ENCODE assay signal across 27 cellular contexts in the genomic region with DNA sequence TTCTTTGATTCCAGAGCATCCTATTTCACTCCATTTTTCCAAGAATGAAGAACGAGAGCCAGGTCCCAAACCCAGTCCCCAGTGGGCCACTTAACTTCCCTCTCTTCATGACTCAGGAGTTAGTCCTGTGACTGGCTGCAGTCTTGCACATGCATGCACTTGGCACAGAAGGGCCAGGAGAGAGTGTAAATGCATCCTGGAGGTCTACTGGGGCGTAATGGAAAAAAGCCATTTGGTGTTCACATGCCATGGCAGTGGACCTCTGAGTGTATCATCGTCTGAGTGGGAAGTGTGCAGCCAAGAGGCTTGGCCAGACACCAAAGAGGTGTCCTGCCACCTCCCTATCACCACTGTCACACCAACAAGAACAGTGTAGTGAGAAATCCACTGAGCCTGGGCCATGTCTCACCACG. TPM values are rescaled to one million over a fixed set of nuclear protein-coding genes. Genes with fewer than 3 reads are reported as not detected.
DNase-seq lines count a peak whose midpoint lies in the region; ATAC-seq, FAIRE-seq and TF ChIP-seq lines count a peak whose summit lies in the region.
"Had no signal": no experiment of that assay in that cellular context is flagged by ENCODE, and none has a peak within 500 bp of the region (broad histone marks: within the 10 kb centered on the region; RNA-seq: fewer than 3 reads in every experiment).

No MANE protein-coding gene starts in this region.

- ATAC-seq in left lobe of liver = peak; percentile 70
- no peak for ATAC-seq in stimulated activated naive CD8-positive, alpha-beta T cell treated with anti-CD3 and anti-CD28 coated beads, Interleukin-15, amount 100 ng/mL, for 72 hours
- ATAC-seq in HG03175 (IDR thresholded peaks at IDR 0.05; ENCODE audit: unreplicated experiment) = no peak
- ATAC-seq in GM21526 (IDR thresholded peaks at IDR 0.05; ENCODE audit: low FRiP score, unreplicated experiment) = no peak
- ATAC-seq: esophagus mucosa, GM23338 had no signal

- peak overlapping the region; percentile 21 for H2BK12ac ChIP-seq in H1 (ENCODE audit: low read depth, low read length)

- H3K9ac ChIP-seq in H1 (replicated peaks in 1 of 4; ENCODE audit: extremely low read depth in 1 of 4, low read depth in 3 of 4, low read length in 3 of 4) (no peak overlapping the region), skeletal muscle tissue (ENCODE audit: low read depth in 1 of 3, low read length in 3 of 3) (peak overlapping the region in 1 of 3 donors; percentile 69)
- H3K9ac ChIP-seq: parathyroid adenoma had no signal

- 85% methylated on average over 4 of the region's 4 CpGs; no CpG with 5 or more reads in 1 of the 2 experiments for WGBS in H1 (ENCODE audit: extremely low coverage in 1 of 2, insufficient coverage in 1 of 2, insufficient read length in 1 of 2, insufficient replicate concordance in 2 of 2, low coverage in 1 of 2, low lambda C conversion rate in 2 of 2, missing lambda C conversion rate in 1 of 2), 2 experiments

- no peak for TF ChIP-seq CTCF in H1 (IDR thresholded peaks at IDR 0.05; ENCODE audit: control extremely low read depth in 1 of 3, insufficient read depth in 1 of 3, low read depth in 1 of 3, low read length in 3 of 3)

- FAIRE-seq in H1 (lab: Jason Lieb, UNC) = no peak

- no peaks in the 10 kb centered on the region for H3K79me2 ChIP-seq in H1 (ENCODE audit: control insufficient read depth in 1 of 2, insufficient read depth in 2 of 2, low read length in 2 of 2)
- H3K79me2 ChIP-seq: parathyroid adenoma had no signal

- peak overlapping the region; percentile 12 for H4K91ac ChIP-seq in H1 (replicated peaks; ENCODE audit: insufficient read length, low read length)

- TF ChIP-seq POLR2A in H1 (IDR thresholded peaks at IDR 0.05; ENCODE audit: control extremely low read depth in 1 of 2, low read depth in 2 of 2, low read length in 2 of 2) = no peak

- H3K14ac ChIP-seq in H1 (ENCODE audit: insufficient read length) = no peak overlapping the region

- H3K27me3 ChIP-seq in H1 (replicated peaks in 1 of 4; ENCODE audit: control insufficient read depth in 3 of 4, extremely low read depth in 1 of 4, insufficient read depth in 3 of 4, low read length in 3 of 4) (no peaks in the 10 kb centered on the region; a peak in 2 of 7 replicates), skeletal muscle tissue (ENCODE audit: control insufficient read depth in 3 of 3, insufficient read depth in 3 of 3, low read length in 3 of 3) (no peaks in the 10 kb centered on the region), SJCRH30 (no peaks in the 10 kb centered on the region)

- no peaks in the 10 kb centered on the region; the same call in 1 of the 2 replicates for H3K23me2 ChIP-seq in H1 (ENCODE audit: low read depth, low read length)

- no peak overlapping the region for H2AK5ac ChIP-seq in H1 (ENCODE audit: low read depth, low read length)

- 0 out of 4 replicates have a peak, but pooled peaks cover 0 to 3% of the 10 kb centered on the region in 2 experiments for H3K9me3 ChIP-seq in H1 (ENCODE audit: insufficient read depth in 2 of 2, low read depth in 1 of 2, low read length in 1 of 2)
- H3K9me3 ChIP-seq in skeletal muscle tissue (ENCODE audit: control insufficient read depth in 3 of 3, low read length in 3 of 3) = no peaks in the 10 kb centered on the region
- H3K9me3 ChIP-seq in SJCRH30 (replicated peaks) = peaks cover 7% of the 10 kb centered on the region; the same call in 1 of the 2 replicates

- H3K27me3 Mint-ChIP-seq in stimulated activated naive CD8-positive, alpha-beta T cell treated with anti-CD3 and anti-CD28 coated beads, Interleukin-15, amount 100 ng/mL, for 72 hours = no peaks in the 10 kb centered on the region
- H3K27me3 Mint-ChIP-seq: activated B cell treated with CpG ODN at 0.5 μM for 24 hours; CD8-positive, alpha-beta memory T cell had no signal

- no peak overlapping the region for H3K4me2 ChIP-seq in H1 (ENCODE audit: insufficient read depth in 1 of 2, low read depth in 2 of 2, low read length in 2 of 2)
- H3K4me2 ChIP-seq: GM23338 had no signal

- no peak overlapping the region for H3K27ac Mint-ChIP-seq in stimulated activated naive CD8-positive, alpha-beta T cell treated with anti-CD3 and anti-CD28 coated beads, Interleukin-15, amount 100 ng/mL, for 72 hours
- H3K27ac Mint-ChIP-seq: activated B cell treated with CpG ODN at 0.5 μM for 24 hours; GM23338; stimulated activated effector memory CD8-positive, alpha-beta T cell treated with anti-CD3 and anti-CD28 coated beads, Interleukin-12 subunit alpha, Interleukin-12 subunit beta, amount 100 ng/mL, for 72 hours had no signal

- no peaks in the 10 kb centered on the region for H3K79me1 ChIP-seq in H1 (ENCODE audit: low read depth, low read length)

- H4K20me1 ChIP-seq in H1 (replicated peaks in 1 of 2; ENCODE audit: control insufficient read depth in 1 of 2, insufficient read depth in 2 of 2, low read length in 2 of 2) = no peaks in the 10 kb centered on the region

- CTCF ChIA-PET in H1 (lab: Charles Lee; ENCODE audit: partially characterized antibody) = interaction anchor here (1.2 to 2.5 kb wide), 3 partner anchors 12 to 215 kb away, joined by 4 to 9 read pairs (median 5); no protein-coding TSS in a partner anchor

- H3K4me3 ChIP-seq in H1 (ENCODE audit: extremely low read depth in 1 of 4, insufficient read depth in 2 of 4, low read depth in 3 of 4, low read length in 4 of 4) (no peak overlapping the region), skeletal muscle tissue (ENCODE audit: low read length in 3 of 3) (peak overlapping the region in 2 of 3 donors; percentile 14 to 23), SJCRH30 (no peak overlapping the region)
- H3K4me3 ChIP-seq: GM23338, skin epidermis, thoracic aorta had no signal

- H2BK20ac ChIP-seq in H1 (ENCODE audit: low read length) = no peak overlapping the region

- H2BK120ac ChIP-seq in H1 (replicated peaks; ENCODE audit: low read depth, low read length) = no peak overlapping the region

- H3K4ac ChIP-seq in H1 (replicated peaks; ENCODE audit: insufficient read length, low read depth, low read length) = no peak overlapping the region

- H3K23ac ChIP-seq in H1 (ENCODE audit: insufficient read length) = no peak overlapping the region

- peaks cover 17 to 21% of the 10 kb centered on the region in 2 donors for H3K9me3 Mint-ChIP-seq in stimulated activated naive CD8-positive, alpha-beta T cell treated with anti-CD3 and anti-CD28 coated beads, Interleukin-15, amount 100 ng/mL, for 72 hours
- H3K9me3 Mint-ChIP-seq: CD8-positive, alpha-beta memory T cell; GM23338; natural killer cell had no signal

- H3K4me1 ChIP-seq in H1 (replicated peaks in 1 of 4; ENCODE audit: control insufficient read depth in 3 of 4, insufficient read depth in 4 of 4, low read length in 3 of 4) (peaks cover 0 to 1% (median 0%) of the 10 kb centered on the region in 4 experiments; a peak in 3 of 7 replicates), skeletal muscle tissue (ENCODE audit: control insufficient read depth in 3 of 3, insufficient read depth in 3 of 3, low read length in 3 of 3) (peaks cover 16 to 25% (median 17%) of the 10 kb centered on the region in 3 donors), SJCRH30 (peaks cover 4% of the 10 kb centered on the region)
- H3K4me1 ChIP-seq: parathyroid adenoma had no signal

- DNase-seq in GOT3 (lab: John Stamatoyannopoulos, UW) (peak; percentile 41), H1 (ENCODE audit: low read depth in 1 of 2, low spot score in 2 of 2) (no peak), left lobe of liver (ENCODE audit: low spot score) (no peak), SJCRH30 (no peak)
- DNase-seq in stimulated activated naive CD8-positive, alpha-beta T cell treated with anti-CD3 and anti-CD28 coated beads, Interleukin-15, amount 100 ng/mL, for 72 hours = no peak
- DNase-seq: activated B cell treated with CpG ODN at 0.5 μM for 24 hours; activated CD4-positive, alpha-beta memory T cell treated with anti-CD3 and anti-CD28 coated beads for 36 hours; activated gamma-delta T cell treated with Interleukin-2 at 50 U/mL for 16 hours; activated T-cell treated with anti-CD3 and anti-CD28 coated beads for 4 hours; DND-41; effector memory CD4-positive, alpha-beta T cell; kidney glomerular epithelial cell; natural killer cell; NCI-H1105 treated with DMSO at 0.1 percent for 48 hours; NCI-H524; stimulated activated CD4-positive, alpha-beta T cell treated with anti-CD3 and anti-CD28 coated beads, Interleukin-2, amount 100 ng/mL, for 24 hours had no signal

- H3K4me3 Mint-ChIP-seq in stimulated activated naive CD8-positive, alpha-beta T cell treated with anti-CD3 and anti-CD28 coated beads, Interleukin-15, amount 100 ng/mL, for 72 hours = no peak overlapping the region
- H3K4me3 Mint-ChIP-seq: activated B cell treated with CpG ODN at 0.5 μM for 24 hours; activated CD4-positive, alpha-beta memory T cell treated with anti-CD3 and anti-CD28 coated beads for 36 hours; brain; CD8-positive, alpha-beta memory T cell; GM23338; natural killer cell; stimulated activated effector memory CD8-positive, alpha-beta T cell treated with anti-CD3 and anti-CD28 coated beads, Interleukin-12 subunit alpha, Interleukin-12 subunit beta, amount 100 ng/mL, for 72 hours had no signal

- POLR2A ChIA-PET in H1 (lab: Charles Lee; ENCODE audit: partially characterized antibody) = no interaction called here

- TF ChIP-seq RAD21 in H1 (IDR thresholded peaks at IDR 0.05 in 1 of 2, conservative IDR thresholded peaks at IDR 0.05 in 1 of 2; ENCODE audit: low read depth in 2 of 2, low read length in 2 of 2) = no peak

- no peak overlapping the region for H2BK5ac ChIP-seq in H1 (ENCODE audit: low read depth, low read length)

- peaks cover 15% of the 10 kb centered on the region for H3K4me1 Mint-ChIP-seq in stimulated activated naive CD8-positive, alpha-beta T cell treated with anti-CD3 and anti-CD28 coated beads, Interleukin-15, amount 100 ng/mL, for 72 hours

- H4K5ac ChIP-seq in H1 (ENCODE audit: insufficient read length, low read depth, low read length) = no peak overlapping the region

- H3K56ac ChIP-seq in H1 (replicated peaks; ENCODE audit: insufficient read length, low read depth, low read length) = no peak overlapping the region

- no peak overlapping the region for H4K8ac ChIP-seq in H1 (ENCODE audit: extremely low read depth, insufficient read depth, low read length)

- H2BK15ac ChIP-seq in H1 (ENCODE audit: low read length) = no peak overlapping the region

- H2AFZ ChIP-seq in H1 (ENCODE audit: low read length) = no peak overlapping the region
- H2AFZ ChIP-seq: GM23338, parathyroid adenoma had no signal

- H3K27ac ChIP-seq in H1 (ENCODE audit: low read depth, low read length) = no peak overlapping the region
- H3K27ac ChIP-seq in skeletal muscle tissue (ENCODE audit: low read depth, low read length) = peak overlapping the region; percentile 75
- H3K27ac ChIP-seq in SJCRH30 = no peak overlapping the region
- H3K27ac ChIP-seq: parathyroid adenoma, skin epidermis, thoracic aorta had no signal

- no peak for TF ChIP-seq EP300 in H1 (IDR thresholded peaks at IDR 0.05; ENCODE audit: borderline replicate concordance in 1 of 2, low read depth in 2 of 2, low read length in 2 of 2)

- H3K36me3 ChIP-seq in H1 (ENCODE audit: control insufficient read depth in 2 of 4, insufficient read depth in 4 of 4, low read length in 3 of 4) = no peaks in the 10 kb centered on the region
- H3K36me3 ChIP-seq in skeletal muscle tissue (ENCODE audit: control insufficient read depth in 3 of 3, insufficient read depth in 3 of 3, low read length in 3 of 3) = no peaks in the 10 kb centered on the region
- H3K36me3 ChIP-seq in SJCRH30 = no peaks in the 10 kb centered on the region
- H3K36me3 ChIP-seq: thoracic aorta had no signal

- H3K18ac ChIP-seq in H1 (ENCODE audit: extremely low read depth, low read length) = no peak overlapping the region

RNA-seq across cellular contexts. Expression of gene RFTN1, which starts 15.1 kb away (rescaled TPM):
- total RNA-seq in H1 (2021; fragmentation: NEBNext Ultra II Directional; extraction: Animal tissue kit (Norgen Biotek cat#: 25700)) = 4.9 and 6.7 TPM in 2 replicates
- polyA plus RNA-seq in H1 (2011; rRNA removed) = 4.6 and 7.5 TPM in 2 replicates
- polyA plus RNA-seq in H1 (2011; cell fraction: cytosol; rRNA removed) = 5.5 TPM
- polyA plus RNA-seq in H1 (2011; cell fraction: nucleus; rRNA removed) = 6.8 TPM
- 3.2 to 4.3 TPM (median 4.0 TPM) in 4 replicates for polyA plus RNA-seq in H1 (2012, experiment 1 of 2)
- polyA plus RNA-seq in H1 (2012, experiment 2 of 2) = 2.0 TPM
- 5.8 TPM for polyA plus RNA-seq in H1 (2013, experiment 1 of 2)
- 4.9 TPM for polyA plus RNA-seq in H1 (2013, experiment 2 of 2)
- polyA minus RNA-seq in H1 (2011; rRNA and poly(A)+ RNA removed) = 4.3 and 4.7 TPM in 2 replicates
- 3.1 TPM for polyA minus RNA-seq in H1 (2011; cell fraction: cytosol; rRNA and poly(A)+ RNA removed)
- 5.8 TPM for polyA minus RNA-seq in H1 (2011; cell fraction: nucleus; rRNA and poly(A)+ RNA removed)
- total RNA-seq in left lobe of liver (20.9 TPM), skeletal muscle tissue (15.7 TPM)
- 17.0 and 20.1 TPM in 2 replicates for total RNA-seq in SJCRH30 (2014; rRNA removed; shearing (Covaris generic))

Comparison
In these comparisons a context has a peak if more than half of its experiments do, and no peak if none do; other contexts are left out.
1. H3K4me3 ChIP-seq: peak in skeletal muscle tissue (2 of 3); none in H1 (0 of 4) and SJCRH30 (single experiment).